In the genomic region with DNA sequence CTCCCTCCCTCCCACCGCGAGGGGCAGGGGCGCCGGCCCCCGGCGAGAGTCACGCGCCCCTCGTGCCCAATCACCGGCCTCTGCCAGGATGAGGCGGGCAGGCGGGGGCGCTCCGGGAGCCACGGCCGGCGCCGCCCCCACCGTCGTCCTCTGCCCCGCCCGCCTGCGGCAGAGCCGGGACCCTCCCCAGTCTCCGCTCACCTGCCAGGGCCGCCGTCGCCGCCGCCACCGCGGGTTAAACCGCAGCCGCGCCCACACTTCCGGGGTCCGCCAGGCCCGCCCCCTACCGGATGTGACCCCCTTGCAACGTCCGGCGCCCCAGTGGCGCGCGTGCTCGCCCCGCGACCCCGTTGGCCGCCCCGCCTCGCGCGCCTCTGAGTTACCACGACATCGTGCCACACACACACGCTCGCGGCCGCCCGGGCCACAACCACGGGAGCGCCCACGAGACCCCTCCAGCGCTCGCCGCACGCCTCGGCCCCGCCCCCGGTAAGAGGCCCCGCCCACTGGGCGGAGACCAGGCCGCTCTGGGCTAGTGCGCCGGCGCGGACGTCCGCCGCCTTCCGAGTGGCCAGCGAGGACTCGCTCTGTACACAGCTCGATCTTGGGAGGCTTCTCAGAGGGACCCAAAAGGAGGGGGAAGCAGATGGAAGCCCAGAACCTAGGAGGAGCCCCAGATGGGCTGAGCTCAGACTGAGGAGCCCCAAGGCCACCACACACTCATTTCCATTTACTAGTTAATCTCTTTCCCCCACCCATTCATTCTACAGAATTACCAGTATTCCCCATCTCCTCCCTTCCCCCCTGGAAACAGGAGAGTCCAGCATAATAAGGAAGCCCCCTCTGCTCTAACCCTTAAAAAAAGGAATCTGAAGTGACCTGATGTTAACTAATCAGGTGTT, we compare ENCODE assay signal across 1 cellular context.
TF ChIP-seq lines count a peak whose summit lies in the region.

A gene (minus strand): TSS at position 237 of the 902 bp plus-strand sequence. CDS start 22,597 bp downstream, outside the sequence.

TF ChIP-seq in HepG2, 621 proteins besides CTCF, POLR2A, EP300 and RAD21 (continued from another document and continues in another):
- TF ChIP-seq, protein P1, sequence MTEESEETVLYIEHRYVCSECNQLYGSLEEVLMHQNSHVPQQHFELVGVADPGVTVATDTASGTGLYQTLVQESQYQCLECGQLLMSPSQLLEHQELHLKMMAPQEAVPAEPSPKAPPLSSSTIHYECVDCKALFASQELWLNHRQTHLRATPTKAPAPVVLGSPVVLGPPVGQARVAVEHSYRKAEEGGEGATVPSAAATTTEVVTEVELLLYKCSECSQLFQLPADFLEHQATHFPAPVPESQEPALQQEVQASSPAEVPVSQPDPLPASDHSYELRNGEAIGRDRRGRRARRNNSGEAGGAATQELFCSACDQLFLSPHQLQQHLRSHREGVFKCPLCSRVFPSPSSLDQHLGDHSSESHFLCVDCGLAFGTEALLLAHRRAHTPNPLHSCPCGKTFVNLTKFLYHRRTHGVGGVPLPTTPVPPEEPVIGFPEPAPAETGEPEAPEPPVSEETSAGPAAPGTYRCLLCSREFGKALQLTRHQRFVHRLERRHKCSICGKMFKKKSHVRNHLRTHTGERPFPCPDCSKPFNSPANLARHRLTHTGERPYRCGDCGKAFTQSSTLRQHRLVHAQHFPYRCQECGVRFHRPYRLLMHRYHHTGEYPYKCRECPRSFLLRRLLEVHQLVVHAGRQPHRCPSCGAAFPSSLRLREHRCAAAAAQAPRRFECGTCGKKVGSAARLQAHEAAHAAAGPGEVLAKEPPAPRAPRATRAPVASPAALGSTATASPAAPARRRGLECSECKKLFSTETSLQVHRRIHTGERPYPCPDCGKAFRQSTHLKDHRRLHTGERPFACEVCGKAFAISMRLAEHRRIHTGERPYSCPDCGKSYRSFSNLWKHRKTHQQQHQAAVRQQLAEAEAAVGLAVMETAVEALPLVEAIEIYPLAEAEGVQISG (CRISPR knock-in tag; IDR thresholded peaks at IDR 0.05) = peak; percentile 59
- no peak for TF ChIP-seq SCMH1 (CRISPR knock-in tag; IDR thresholded peaks at IDR 0.05; ENCODE audit: borderline replicate concordance)
- no peak for TF ChIP-seq ADNP (CRISPR knock-in tag; IDR thresholded peaks at IDR 0.05)
- TF ChIP-seq, protein P2, sequence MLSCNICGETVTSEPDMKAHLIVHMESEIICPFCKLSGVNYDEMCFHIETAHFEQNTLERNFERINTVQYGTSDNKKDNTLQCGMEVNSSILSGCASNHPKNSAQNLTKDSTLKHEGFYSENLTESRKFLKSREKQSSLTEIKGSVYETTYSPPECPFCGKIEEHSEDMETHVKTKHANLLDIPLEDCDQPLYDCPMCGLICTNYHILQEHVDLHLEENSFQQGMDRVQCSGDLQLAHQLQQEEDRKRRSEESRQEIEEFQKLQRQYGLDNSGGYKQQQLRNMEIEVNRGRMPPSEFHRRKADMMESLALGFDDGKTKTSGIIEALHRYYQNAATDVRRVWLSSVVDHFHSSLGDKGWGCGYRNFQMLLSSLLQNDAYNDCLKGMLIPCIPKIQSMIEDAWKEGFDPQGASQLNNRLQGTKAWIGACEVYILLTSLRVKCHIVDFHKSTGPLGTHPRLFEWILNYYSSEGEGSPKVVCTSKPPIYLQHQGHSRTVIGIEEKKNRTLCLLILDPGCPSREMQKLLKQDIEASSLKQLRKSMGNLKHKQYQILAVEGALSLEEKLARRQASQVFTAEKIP (CRISPR knock-in tag; IDR thresholded peaks at IDR 0.05; ENCODE audit: borderline replicate concordance) = no peak
- no peak; the same call in 1 of the 2 replicates for TF ChIP-seq ZFP36L1 (CRISPR knock-in tag; IDR thresholded peaks at IDR 0.05)
- TF ChIP-seq PHF20 (CRISPR knock-in tag; IDR thresholded peaks at IDR 0.05) = peak; percentile 40; the same call in 1 of the 2 replicates
- TF ChIP-seq ZIK1 (CRISPR knock-in tag; IDR thresholded peaks at IDR 0.05; ENCODE audit: borderline replicate concordance, low read depth) = peak; percentile 34; the same call in 1 of the 2 replicates
- TF ChIP-seq, protein P3, sequence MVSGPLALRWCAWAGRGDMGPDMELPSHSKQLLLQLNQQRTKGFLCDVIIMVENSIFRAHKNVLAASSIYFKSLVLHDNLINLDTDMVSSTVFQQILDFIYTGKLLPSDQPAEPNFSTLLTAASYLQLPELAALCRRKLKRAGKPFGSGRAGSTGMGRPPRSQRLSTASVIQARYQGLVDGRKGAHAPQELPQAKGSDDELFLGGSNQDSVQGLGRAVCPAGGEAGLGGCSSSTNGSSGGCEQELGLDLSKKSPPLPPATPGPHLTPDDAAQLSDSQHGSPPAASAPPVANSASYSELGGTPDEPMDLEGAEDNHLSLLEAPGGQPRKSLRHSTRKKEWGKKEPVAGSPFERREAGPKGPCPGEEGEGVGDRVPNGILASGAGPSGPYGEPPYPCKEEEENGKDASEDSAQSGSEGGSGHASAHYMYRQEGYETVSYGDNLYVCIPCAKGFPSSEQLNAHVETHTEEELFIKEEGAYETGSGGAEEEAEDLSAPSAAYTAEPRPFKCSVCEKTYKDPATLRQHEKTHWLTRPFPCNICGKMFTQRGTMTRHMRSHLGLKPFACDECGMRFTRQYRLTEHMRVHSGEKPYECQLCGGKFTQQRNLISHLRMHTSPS (CRISPR knock-in tag; IDR thresholded peaks at IDR 0.05; ENCODE audit: low read depth) = peak; percentile 27; the same call in 1 of the 2 replicates
- no peak for TF ChIP-seq TRIM24 (CRISPR knock-in tag; IDR thresholded peaks at IDR 0.05)
- peak; percentile 81 for TF ChIP-seq ETV5 (CRISPR knock-in tag; IDR thresholded peaks at IDR 0.05; ENCODE audit: borderline replicate concordance)
- TF ChIP-seq ZNF12 (CRISPR knock-in tag; IDR thresholded peaks at IDR 0.05) = no peak
- no peak for TF ChIP-seq ZFP36 (IDR thresholded peaks at IDR 0.05; ENCODE audit: borderline replicate concordance, low read depth, low read length, partially characterized antibody)
- peak; percentile 47; the same call in 1 of the 2 replicates for TF ChIP-seq TAF1 (CRISPR knock-in tag; IDR thresholded peaks at IDR 0.05)
- TF ChIP-seq ZNF788 (CRISPR knock-in tag; IDR thresholded peaks at IDR 0.05; ENCODE audit: borderline replicate concordance) = peak; percentile 60; the same call in 1 of the 2 replicates
- TF ChIP-seq DPF2 (CRISPR knock-in tag; IDR thresholded peaks at IDR 0.05; ENCODE audit: borderline replicate concordance, low read depth) = 0 out of 2 replicates have a peak, but pooled peaks have one; percentile 13
- TF ChIP-seq, protein P4, sequence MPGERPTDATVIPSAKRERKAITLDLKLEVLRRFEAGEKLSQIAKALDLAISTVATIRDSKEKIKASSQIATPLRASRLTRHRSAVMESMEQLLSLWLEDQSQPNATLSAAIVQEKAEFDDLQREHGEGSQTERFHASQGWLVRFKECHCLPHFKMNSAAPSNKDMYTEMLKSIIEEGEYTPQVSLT (CRISPR knock-in tag; IDR thresholded peaks at IDR 0.05; ENCODE audit: borderline replicate concordance, low read depth) = no peak; the same call in 1 of the 2 replicates
- no peak for TF ChIP-seq ZNF567 (CRISPR knock-in tag; IDR thresholded peaks at IDR 0.05; ENCODE audit: borderline replicate concordance)
- TF ChIP-seq, protein P5, sequence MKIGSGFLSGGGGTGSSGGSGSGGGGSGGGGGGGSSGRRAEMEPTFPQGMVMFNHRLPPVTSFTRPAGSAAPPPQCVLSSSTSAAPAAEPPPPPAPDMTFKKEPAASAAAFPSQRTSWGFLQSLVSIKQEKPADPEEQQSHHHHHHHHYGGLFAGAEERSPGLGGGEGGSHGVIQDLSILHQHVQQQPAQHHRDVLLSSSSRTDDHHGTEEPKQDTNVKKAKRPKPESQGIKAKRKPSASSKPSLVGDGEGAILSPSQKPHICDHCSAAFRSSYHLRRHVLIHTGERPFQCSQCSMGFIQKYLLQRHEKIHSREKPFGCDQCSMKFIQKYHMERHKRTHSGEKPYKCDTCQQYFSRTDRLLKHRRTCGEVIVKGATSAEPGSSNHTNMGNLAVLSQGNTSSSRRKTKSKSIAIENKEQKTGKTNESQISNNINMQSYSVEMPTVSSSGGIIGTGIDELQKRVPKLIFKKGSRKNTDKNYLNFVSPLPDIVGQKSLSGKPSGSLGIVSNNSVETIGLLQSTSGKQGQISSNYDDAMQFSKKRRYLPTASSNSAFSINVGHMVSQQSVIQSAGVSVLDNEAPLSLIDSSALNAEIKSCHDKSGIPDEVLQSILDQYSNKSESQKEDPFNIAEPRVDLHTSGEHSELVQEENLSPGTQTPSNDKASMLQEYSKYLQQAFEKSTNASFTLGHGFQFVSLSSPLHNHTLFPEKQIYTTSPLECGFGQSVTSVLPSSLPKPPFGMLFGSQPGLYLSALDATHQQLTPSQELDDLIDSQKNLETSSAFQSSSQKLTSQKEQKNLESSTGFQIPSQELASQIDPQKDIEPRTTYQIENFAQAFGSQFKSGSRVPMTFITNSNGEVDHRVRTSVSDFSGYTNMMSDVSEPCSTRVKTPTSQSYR (CRISPR knock-in tag; IDR thresholded peaks at IDR 0.05; ENCODE audit: borderline replicate concordance) = 0 out of 2 replicates have a peak, but pooled peaks have one; percentile 20
- no peak for TF ChIP-seq SOX5 (CRISPR knock-in tag; IDR thresholded peaks at IDR 0.05; ENCODE audit: borderline replicate concordance)
- TF ChIP-seq YEATS2 (CRISPR knock-in tag; IDR thresholded peaks at IDR 0.05; ENCODE audit: borderline replicate concordance) = no peak; the same call in 1 of the 2 replicates
- TF ChIP-seq ZNF496 (CRISPR knock-in tag; IDR thresholded peaks at IDR 0.05; ENCODE audit: insufficient replicate concordance) = no peak
- peak; percentile 81; the same call in 1 of the 2 replicates for TF ChIP-seq HES4 (CRISPR knock-in tag; IDR thresholded peaks at IDR 0.05; ENCODE audit: borderline replicate concordance)
- TF ChIP-seq, protein P6, sequence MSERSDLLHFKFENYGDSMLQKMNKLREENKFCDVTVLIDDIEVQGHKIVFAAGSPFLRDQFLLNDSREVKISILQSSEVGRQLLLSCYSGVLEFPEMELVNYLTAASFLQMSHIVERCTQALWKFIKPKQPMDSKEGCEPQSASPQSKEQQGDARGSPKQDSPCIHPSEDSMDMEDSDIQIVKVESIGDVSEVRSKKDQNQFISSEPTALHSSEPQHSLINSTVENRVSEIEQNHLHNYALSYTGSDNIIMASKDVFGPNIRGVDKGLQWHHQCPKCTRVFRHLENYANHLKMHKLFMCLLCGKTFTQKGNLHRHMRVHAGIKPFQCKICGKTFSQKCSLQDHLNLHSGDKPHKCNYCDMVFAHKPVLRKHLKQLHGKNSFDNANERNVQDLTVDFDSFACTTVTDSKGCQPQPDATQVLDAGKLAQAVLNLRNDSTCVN (CRISPR knock-in tag; IDR thresholded peaks at IDR 0.05; ENCODE audit: borderline replicate concordance) = no peak
- TF ChIP-seq POGZ (CRISPR knock-in tag; IDR thresholded peaks at IDR 0.05) = peak; percentile 25; the same call in 1 of the 2 replicates
- TF ChIP-seq TEAD3 (CRISPR knock-in tag; optimal IDR thresholded peaks at IDR 0.05; ENCODE audit: borderline replicate concordance) = no peak
- no peak for TF ChIP-seq ZMYM2 (CRISPR knock-in tag; IDR thresholded peaks at IDR 0.05)
- no peak for TF ChIP-seq NFKBIZ (CRISPR knock-in tag; IDR thresholded peaks at IDR 0.05)
- TF ChIP-seq PLRG1 (conservative IDR thresholded peaks at IDR 0.05) = no peak
- no peak for TF ChIP-seq STAT5B (CRISPR knock-in tag; IDR thresholded peaks at IDR 0.05)
- TF ChIP-seq PHF8 (CRISPR knock-in tag; IDR thresholded peaks at IDR 0.05) = peak; percentile 73
- TF ChIP-seq ZNF570 (CRISPR knock-in tag; IDR thresholded peaks at IDR 0.05; ENCODE audit: borderline replicate concordance) = no peak
- TF ChIP-seq ATAD3A (CRISPR knock-in tag; IDR thresholded peaks at IDR 0.05) = no peak
- no peak for TF ChIP-seq ZNF160 (CRISPR knock-in tag; IDR thresholded peaks at IDR 0.05)
- no peak for TF ChIP-seq PAF1 (CRISPR knock-in tag; IDR thresholded peaks at IDR 0.05)
- TF ChIP-seq SMAD9 (CRISPR knock-in tag; IDR thresholded peaks at IDR 0.05) = no peak
- peak; percentile 83 for TF ChIP-seq AGO2 (optimal IDR thresholded peaks at IDR 0.05; ENCODE audit: low read depth, low read length)
- TF ChIP-seq, protein P7, sequence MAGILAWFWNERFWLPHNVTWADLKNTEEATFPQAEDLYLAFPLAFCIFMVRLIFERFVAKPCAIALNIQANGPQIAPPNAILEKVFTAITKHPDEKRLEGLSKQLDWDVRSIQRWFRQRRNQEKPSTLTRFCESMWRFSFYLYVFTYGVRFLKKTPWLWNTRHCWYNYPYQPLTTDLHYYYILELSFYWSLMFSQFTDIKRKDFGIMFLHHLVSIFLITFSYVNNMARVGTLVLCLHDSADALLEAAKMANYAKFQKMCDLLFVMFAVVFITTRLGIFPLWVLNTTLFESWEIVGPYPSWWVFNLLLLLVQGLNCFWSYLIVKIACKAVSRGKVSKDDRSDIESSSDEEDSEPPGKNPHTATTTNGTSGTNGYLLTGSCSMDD (CRISPR knock-in tag; IDR thresholded peaks at IDR 0.05) = no peak
- TF ChIP-seq, protein P8, sequence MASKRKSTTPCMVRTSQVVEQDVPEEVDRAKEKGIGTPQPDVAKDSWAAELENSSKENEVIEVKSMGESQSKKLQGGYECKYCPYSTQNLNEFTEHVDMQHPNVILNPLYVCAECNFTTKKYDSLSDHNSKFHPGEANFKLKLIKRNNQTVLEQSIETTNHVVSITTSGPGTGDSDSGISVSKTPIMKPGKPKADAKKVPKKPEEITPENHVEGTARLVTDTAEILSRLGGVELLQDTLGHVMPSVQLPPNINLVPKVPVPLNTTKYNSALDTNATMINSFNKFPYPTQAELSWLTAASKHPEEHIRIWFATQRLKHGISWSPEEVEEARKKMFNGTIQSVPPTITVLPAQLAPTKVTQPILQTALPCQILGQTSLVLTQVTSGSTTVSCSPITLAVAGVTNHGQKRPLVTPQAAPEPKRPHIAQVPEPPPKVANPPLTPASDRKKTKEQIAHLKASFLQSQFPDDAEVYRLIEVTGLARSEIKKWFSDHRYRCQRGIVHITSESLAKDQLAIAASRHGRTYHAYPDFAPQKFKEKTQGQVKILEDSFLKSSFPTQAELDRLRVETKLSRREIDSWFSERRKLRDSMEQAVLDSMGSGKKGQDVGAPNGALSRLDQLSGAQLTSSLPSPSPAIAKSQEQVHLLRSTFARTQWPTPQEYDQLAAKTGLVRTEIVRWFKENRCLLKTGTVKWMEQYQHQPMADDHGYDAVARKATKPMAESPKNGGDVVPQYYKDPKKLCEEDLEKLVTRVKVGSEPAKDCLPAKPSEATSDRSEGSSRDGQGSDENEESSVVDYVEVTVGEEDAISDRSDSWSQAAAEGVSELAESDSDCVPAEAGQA (IDR thresholded peaks at IDR 0.05; ENCODE audit: low read depth) = no peak
- TF ChIP-seq, protein P8 (CRISPR knock-in tag; IDR thresholded peaks at IDR 0.05; ENCODE audit: borderline replicate concordance) = no peak
- TF ChIP-seq NCOA5 (CRISPR knock-in tag; IDR thresholded peaks at IDR 0.05) = no peak
- TF ChIP-seq RNF2 (conservative IDR thresholded peaks at IDR 0.05; ENCODE audit: low read depth) = no peak; the same call in 1 of the 2 replicates
